ENCODE assay signal across 22 cellular contexts in the genomic region with DNA sequence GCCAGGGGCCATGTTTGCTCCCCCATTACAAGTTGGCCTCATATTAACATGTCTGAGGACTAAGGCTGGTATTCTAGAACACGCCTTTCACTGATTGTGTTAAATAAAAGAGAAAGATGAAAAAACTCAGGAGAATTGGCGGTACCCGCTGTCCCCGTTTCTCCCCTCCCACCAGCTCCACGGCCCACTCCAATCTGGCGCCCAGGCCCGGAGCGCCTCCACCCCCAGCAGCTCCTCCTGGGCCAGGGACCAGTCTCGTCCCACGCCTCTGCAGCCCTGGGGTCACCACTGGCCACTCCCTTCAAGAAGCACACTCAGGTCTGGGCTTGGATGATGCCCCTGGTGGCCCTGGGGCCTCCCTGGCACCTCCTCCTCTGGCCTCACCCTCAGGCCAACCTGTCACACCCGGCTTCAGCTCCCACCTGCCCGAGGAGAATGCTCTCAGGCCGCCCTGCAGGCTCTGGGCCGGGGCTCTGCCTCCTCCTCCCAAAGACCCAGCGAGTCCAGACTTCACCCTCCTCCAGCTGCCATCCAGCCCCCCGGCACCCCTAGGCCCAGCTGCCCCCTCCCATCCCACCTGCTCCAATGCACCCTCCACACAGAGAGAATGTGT.
"Had no signal": no experiment of that assay in that cellular context is flagged by ENCODE, and none has a peak within 500 bp of the region (broad histone marks: within the 10 kb centered on the region; RNA-seq: fewer than 3 reads in every experiment).

No MANE protein-coding gene starts in this region.

- H3K4me3 ChIP-seq: esophagus squamous epithelium, gastroesophageal sphincter, left ventricle myocardium inferior, lung, neural progenitor cell, prostate gland, right lobe of liver, testis, tibial nerve, upper lobe of right lung, vagina had no signal

- H3K27me3 ChIP-seq: neural progenitor cell, testis, vagina had no signal

- H3K9me3 ChIP-seq: esophagus squamous epithelium, gastroesophageal sphincter, left ventricle myocardium inferior, prostate gland, right lobe of liver, testis, upper lobe of right lung, vagina had no signal

- H3K4me1 ChIP-seq: left ventricle myocardium inferior, neural progenitor cell, parathyroid adenoma, prostate gland, right lobe of liver, testis, upper lobe of right lung, vagina had no signal

- H3K36me3 ChIP-seq: esophagus squamous epithelium, gastroesophageal sphincter, left ventricle myocardium inferior, neural progenitor cell, prostate gland, right lobe of liver, tibial nerve, upper lobe of right lung, vagina had no signal

- ATAC-seq: gastroesophageal sphincter; natural killer cell treated with Interleukin-12 subunit alpha and Interleukin-12 subunit beta and Interleukin-15 and Interleukin-18, amount 100 ng/mL, for 72 hours; right lobe of liver; stimulated activated effector memory CD8-positive, alpha-beta T cell treated with anti-CD3 and anti-CD28 coated beads, Interleukin-12 subunit alpha, Interleukin-12 subunit beta, amount 100 ng/mL, for 72 hours; stimulated activated naive CD8-positive, alpha-beta T cell treated with anti-CD3 and anti-CD28 coated beads, Interleukin-15, Interleukin-2, amounts not matched to agents 100 U/mL and 50 U/mL, for 24 hours; upper lobe of right lung had no signal

- H3K27ac ChIP-seq: esophagus squamous epithelium, gastroesophageal sphincter, left ventricle myocardium inferior, neural progenitor cell, parathyroid adenoma, prostate gland, right lobe of liver, testis, tibial nerve, upper lobe of right lung, vagina had no signal

- DNase-seq: esophagus squamous epithelium; foreskin fibroblast; glutamatergic neuron; islet precursor cell; left ventricle myocardium inferior; mesenchymal stem cell; midbrain; stimulated activated CD4-positive, alpha-beta T cell treated with anti-CD3 and anti-CD28 coated beads, Interleukin-4, amount 100 ng/mL, for 1 hour; stimulated activated CD8-positive, alpha-beta memory T cell treated with anti-CD3 and anti-CD28 coated beads, Interleukin-4, amount 100 ng/mL, for 48 hours; stimulated activated naive CD8-positive, alpha-beta T cell treated with anti-CD3 and anti-CD28 coated beads, Interleukin-15, Interleukin-2, amounts not matched to agents 100 U/mL and 50 U/mL, for 24 hours; testis; upper lobe of right lung had no signal
